Comparison of ENCODE assay signal across 13 cellular contexts in the genomic region with DNA sequence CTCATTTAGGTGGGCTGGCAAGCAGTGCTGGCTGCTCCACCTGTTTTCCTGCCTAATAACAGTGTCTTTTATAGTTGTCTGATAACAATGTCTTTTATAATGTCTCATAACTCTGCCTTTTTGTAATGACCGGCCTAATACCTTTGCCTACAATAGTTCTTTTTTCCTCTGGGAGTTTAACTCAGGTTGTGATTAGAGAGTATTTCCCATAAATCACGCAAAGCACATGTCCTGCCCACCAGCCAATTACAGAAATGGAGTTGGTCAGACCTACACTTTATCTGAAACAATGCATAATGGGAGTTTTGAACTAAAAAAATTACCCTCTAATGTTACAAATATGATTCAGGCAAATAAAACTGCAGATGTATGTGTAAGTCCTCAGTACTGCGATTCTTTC.
DNase-seq lines count a peak whose midpoint lies in the region; ATAC-seq, FAIRE-seq and TF ChIP-seq lines count a peak whose summit lies in the region.
"Had no signal": no experiment of that assay in that cellular context is flagged by ENCODE, and none has a peak within 500 bp of the region (broad histone marks: within the 10 kb centered on the region; RNA-seq: fewer than 3 reads in every experiment).

No MANE protein-coding gene starts in this region.

- H3K9ac ChIP-seq in duodenal mucosa (ENCODE audit: low read depth in 1 of 2, low read length in 2 of 2) (peak overlapping the region in 1 of 2 donors; percentile 19), rectal smooth muscle tissue (ENCODE audit: low read length) (no peak overlapping the region)

- no peak for FAIRE-seq in D721Med (lab: Jason Lieb, UNC)

- H3K27me3 ChIP-seq in left ventricle myocardium inferior (ENCODE audit: low read depth) (no peaks in the 10 kb centered on the region), right cardiac atrium (ENCODE audit: control insufficient read depth, insufficient read depth) (no peaks in the 10 kb centered on the region), duodenal mucosa (ENCODE audit: control insufficient read depth in 1 of 2, insufficient read depth in 2 of 2, low read length in 2 of 2) (no peaks in the 10 kb centered on the region), rectal smooth muscle tissue (ENCODE audit: control insufficient read depth, insufficient read depth, low read length) (no peaks in the 10 kb centered on the region)

- ATAC-seq in right cardiac atrium = no peak
- no peak for ATAC-seq in HG02852 (IDR thresholded peaks at IDR 0.05; ENCODE audit: unreplicated experiment)

- DNase-seq in left ventricle myocardium inferior (no peak), right cardiac atrium (no peak), D721Med (ENCODE audit: insufficient read length, low spot score) (no peak), SHP77 (lab: John Stamatoyannopoulos, UW) (no peak)
- no peak for DNase-seq in effector CD4-positive, alpha-beta T cell
- DNase-seq: activated B cell treated with CpG ODN at 0.5 μM for 24 hours, DMS153, immature natural killer cell, NCI-H1048, retina had no signal

- WGBS in right cardiac atrium = 53% methylated on average over 3 of the region's 3 CpGs

- intact Hi-C loops in left ventricle myocardium inferior (cut with micrococcal nuclease) = no loop called here
- intact Hi-C loops in right cardiac atrium (cut with DNase I) = loop anchor here in 1 of 4 donors (5.0 kb wide), 1 partner anchor 349 kb away; no protein-coding TSS in a partner anchor

- H3K27ac ChIP-seq in left ventricle myocardium inferior (replicated peaks) (peak overlapping the region; percentile 69), right cardiac atrium (ENCODE audit: low read length) (no peak overlapping the region), duodenal mucosa (ENCODE audit: low read depth, low read length) (peak overlapping the region; percentile 26), rectal smooth muscle tissue (ENCODE audit: low read depth, low read length) (peak overlapping the region; percentile 77)

- no peak overlapping the region for H3K4me3 ChIP-seq in left ventricle myocardium inferior
- no peak overlapping the region for H3K4me3 ChIP-seq in right cardiac atrium (ENCODE audit: low read length)
- no peak overlapping the region for H3K4me3 ChIP-seq in duodenal mucosa (ENCODE audit: low read depth in 1 of 2, low read length in 2 of 2)
- H3K4me3 ChIP-seq in rectal smooth muscle tissue (ENCODE audit: low read length) = no peak overlapping the region

- no peaks in the 10 kb centered on the region for H3K36me3 ChIP-seq in left ventricle myocardium inferior
- no peaks in the 10 kb centered on the region for H3K36me3 ChIP-seq in duodenal mucosa (ENCODE audit: control insufficient read depth in 1 of 2, insufficient read depth in 2 of 2, low read length in 2 of 2)
- H3K36me3 ChIP-seq in rectal smooth muscle tissue (ENCODE audit: control insufficient read depth, insufficient read depth, low read length) = no peaks in the 10 kb centered on the region

- H3K9me3 ChIP-seq in left ventricle myocardium inferior (replicated peaks) (no peaks in the 10 kb centered on the region), right cardiac atrium (ENCODE audit: control insufficient read depth, low read length) (no peaks in the 10 kb centered on the region), duodenal mucosa (ENCODE audit: control insufficient read depth in 1 of 2, low read length in 2 of 2) (no peaks in the 10 kb centered on the region)

- TF ChIP-seq CTCF in left ventricle myocardium inferior (IDR thresholded peaks at IDR 0.05; ENCODE audit: borderline replicate concordance) (no peak), D721Med (IDR thresholded peaks at IDR 0.05; ENCODE audit: insufficient read depth, missing control alignments) (no peak)

- H3K4me1 ChIP-seq in left ventricle myocardium inferior (peaks cover 63% of the 10 kb centered on the region), right cardiac atrium (ENCODE audit: control insufficient read depth, insufficient read depth, low read length) (peaks cover 17% of the 10 kb centered on the region), duodenal mucosa (ENCODE audit: control insufficient read depth in 1 of 2, insufficient read depth in 2 of 2, low read length in 2 of 2) (peaks cover 37 to 53% of the 10 kb centered on the region in 2 donors), rectal smooth muscle tissue (ENCODE audit: control insufficient read depth, insufficient read depth, low read length) (peaks cover 40% of the 10 kb centered on the region)
